Comparison of ENCODE assay signal across 8 cellular contexts in genomic region chr3:126083511-126083912, GRCh38. TPM values are rescaled to one million over a fixed set of nuclear protein-coding genes. Genes with fewer than 3 reads are reported as not detected.
DNase-seq lines count a peak whose midpoint lies in the region; ATAC-seq and TF ChIP-seq lines count a peak whose summit lies in the region.

No MANE protein-coding gene starts in this region.

- peaks cover 4% of the 10 kb centered on the region for H3K36me3 Mint-ChIP-seq in T-cell

- no peak for TF ChIP-seq CTCF in liver (IDR thresholded peaks at IDR 0.05; ENCODE audit: low read depth, low read length, missing input control)

- H3K9ac ChIP-seq in HUES6 (ENCODE audit: low read length) (peak overlapping the region; percentile 69), liver (ENCODE audit: low read depth in 1 of 2, low read length in 2 of 2) (peak overlapping the region in 1 of 2 donors; percentile 28)

- H3K4me3 Mint-ChIP-seq in T-cell: peak overlapping the region; percentile 87 to 92 (median 91)

- H3K36me3 ChIP-seq in HUES6 (ENCODE audit: control insufficient read depth, insufficient read depth, low read length) (no peaks in the 10 kb centered on the region), liver (ENCODE audit: control insufficient read depth in 4 of 4, insufficient read depth in 3 of 4, low read depth in 1 of 4, low read length in 3 of 4) (no peaks in the 10 kb centered on the region)

- peak overlapping the region; percentile 94 for H3K27ac Mint-ChIP-seq in T-cell

- DNase-seq in ELR (ENCODE audit: low read depth) (peak; percentile 67), T-cell (peak in 19 of 34 experiments; percentile 8 to 48 (median 26)), cerebellum (ENCODE audit: low spot score) (peak; percentile 47)
- DNase-seq in stimulated activated CD8-positive, alpha-beta memory T cell treated with anti-CD3 and anti-CD28 coated beads, Interleukin-7, amount 100 ng/mL, for 24 hours (ENCODE audit: low read depth): peak; percentile 17

- no peak for TF ChIP-seq RAD21 in liver (IDR thresholded peaks at IDR 0.05)

- CTCF ChIA-PET in T-cell (lab: Charles Lee): no interaction called here

- H3K4me1 ChIP-seq in HUES6 (ENCODE audit: control insufficient read depth, insufficient read depth, low read length) (no peaks in the 10 kb centered on the region), liver (ENCODE audit: control insufficient read depth in 4 of 4, insufficient read depth in 4 of 4, low read length in 3 of 4) (peaks cover 0 to 12% (median 4%) of the 10 kb centered on the region in 4 donors)

- ATAC-seq in GM21515 (IDR thresholded peaks at IDR 0.05; ENCODE audit: unreplicated experiment) (peak; percentile 48), T-cell (replicated peaks in 1 of 4) (peak; percentile 45 to 57 (median 56)), GM18870 (IDR thresholded peaks at IDR 0.05; ENCODE audit: unreplicated experiment) (no peak)

- H3K9me3 ChIP-seq in HUES6 (ENCODE audit: control insufficient read depth, insufficient read depth, low read depth, low read length) (peaks cover 24% of the 10 kb centered on the region), liver (ENCODE audit: control insufficient read depth in 4 of 4, low read length in 3 of 4) (no peaks in the 10 kb centered on the region)

- POLR2A ChIA-PET in T-cell (lab: Charles Lee): interaction anchor here in 1 of 2 donors (0.8 kb wide), 1 partner anchor 489 kb away, joined by 4 read pairs; no protein-coding TSS in a partner anchor

- WGBS in liver: 1% methylated on average over 30 of the region's 30 CpGs

- H3K27me3 ChIP-seq in HUES6 (ENCODE audit: control insufficient read depth, insufficient read depth, low read length) (no peaks in the 10 kb centered on the region), liver (ENCODE audit: control insufficient read depth in 4 of 4, insufficient read depth in 4 of 4, low read length in 3 of 4) (no peaks in the 10 kb centered on the region)

- H3K9me3 Mint-ChIP-seq in T-cell: no peaks in the 10 kb centered on the region

- H3K4me1 Mint-ChIP-seq in T-cell: peaks cover 20 to 28% (median 20%) of the 10 kb centered on the region in 3 donors

- no peaks in the 10 kb centered on the region for H3K27me3 Mint-ChIP-seq in T-cell

- 0 out of 2 replicates have a peak overlapping the region, but pooled peaks have one; percentile 54 for H3K27ac ChIP-seq in HUES6 (ENCODE audit: low read depth, low read length)
- peak overlapping the region; percentile 53 to 63 for H3K27ac ChIP-seq in liver (ENCODE audit: low read depth in 1 of 2, low read length in 2 of 2)

- peak overlapping the region; percentile 88 for H3K4me3 ChIP-seq in HUES6 (ENCODE audit: low read depth, low read length)
- peak overlapping the region in 2 of 3 donors; percentile 78 to 99 for H3K4me3 ChIP-seq in liver (ENCODE audit: low read depth in 1 of 3, low read length in 3 of 3)

TF ChIP-seq in liver, 16 proteins besides CTCF, POLR2A, EP300 and RAD21:
- TF ChIP-seq FOXA1 (IDR thresholded peaks at IDR 0.05) (no peak), GABPA (IDR thresholded peaks at IDR 0.05 in 1 of 2, conservative IDR thresholded peaks at IDR 0.05 in 1 of 2) (no peak), HNF4G (IDR thresholded peaks at IDR 0.05) (no peak), EGR1 (IDR thresholded peaks at IDR 0.05; ENCODE audit: low read depth in 2 of 2) (no peak), NR2F2 (IDR thresholded peaks at IDR 0.05) (no peak), SP1 (IDR thresholded peaks at IDR 0.05) (no peak), FOXA2 (IDR thresholded peaks at IDR 0.05) (no peak), JUND (IDR thresholded peaks at IDR 0.05) (no peak)
TF ChIP-seq in liver: peak in this region for 0.

RNA-seq across cellular contexts. Expression of gene SLC41A3, which starts 0.4 kb away (rescaled TPM):
- total RNA-seq in T-cell (10 to 100 TPM; 24.8 to 38.6 (median 34.5) TPM), cerebellum (46.5 TPM), liver (10 to 100 TPM; 14.2 to 19.8 TPM)
- 10 to 100 TPM in 1 of 2 donors, 1 to 10 TPM in 1; 9.3 to 11.2 TPM for polyA plus RNA-seq in liver

Comparison
In these comparisons a context has a peak if more than half of its experiments do, and no peak if none do; other contexts are left out.
1. DNase-seq: peak in every context shown above with its lines; median percentile 67 in ELR; 47 in cerebellum; 26 in T-cell; 17 in stimulated activated CD8-positive, alpha-beta memory T cell treated with anti-CD3 and anti-CD28 coated beads, Interleukin-7, amount 100 ng/mL, for 24 hours.